Comparison of ENCODE assay signal across 7 cellular contexts in genomic region chr5:80109549-80110478, GRCh38.
A peak's percentile ranks its signal among the peaks of the same experiment; 100 is the strongest.
DNase-seq lines count a peak whose midpoint lies in the region; ATAC-seq and TF ChIP-seq lines count a peak whose summit lies in the region.

No MANE protein-coding gene starts in this region.

- H3K4me1 ChIP-seq in rectal smooth muscle tissue (ENCODE audit: control insufficient read depth, insufficient read depth, low read length) = peaks cover 6% of the 10 kb centered on the region

- H3K4me3 ChIP-seq in fibroblast of pulmonary artery (replicated peaks; ENCODE audit: low read depth, low read length) (no peak overlapping the region), rectal smooth muscle tissue (ENCODE audit: low read length) (no peak overlapping the region)

- no peaks in the 10 kb centered on the region for H3K27me3 ChIP-seq in rectal smooth muscle tissue (ENCODE audit: control insufficient read depth, insufficient read depth, low read length)

- TF ChIP-seq CTCF in fibroblast of pulmonary artery (IDR thresholded peaks at IDR 0.05; ENCODE audit: low read length, missing control alignments) = no peak

- peak; percentile 87 for DNase-seq in NCI-H1092 (lab: John Stamatoyannopoulos, UW)
- DNase-seq in fibroblast of pulmonary artery (ENCODE audit: low read depth) = peak; percentile 6
- DNase-seq in T1000 (lab: John Stamatoyannopoulos, UW) = no peak
- DNase-seq in DMS114 treated with DMSO at 0.1 percent for 48 hours (lab: John Stamatoyannopoulos, UW; ENCODE audit: unreplicated experiment) = no peak

- peak; percentile 78 for ATAC-seq in GM21515 (IDR thresholded peaks at IDR 0.05; ENCODE audit: unreplicated experiment)
- ATAC-seq in GM19324 (IDR thresholded peaks at IDR 0.05; ENCODE audit: low FRiP score, unreplicated experiment) = no peak

- no peaks in the 10 kb centered on the region for H3K36me3 ChIP-seq in rectal smooth muscle tissue (ENCODE audit: control insufficient read depth, insufficient read depth, low read length)

- H3K9ac ChIP-seq in rectal smooth muscle tissue (ENCODE audit: low read length) = no peak overlapping the region

- peak overlapping the region; percentile 73 for H3K27ac ChIP-seq in rectal smooth muscle tissue (ENCODE audit: low read depth, low read length)

Comparison
In these comparisons a context has a peak if more than half of its experiments do, and no peak if none do; other contexts are left out.
1. DNase-seq: peak in NCI-H1092 (single experiment) and fibroblast of pulmonary artery (single experiment); none in T1000 (single experiment) and DMS114 treated with DMSO at 0.1 percent for 48 hours (single experiment).